In the genomic region with DNA sequence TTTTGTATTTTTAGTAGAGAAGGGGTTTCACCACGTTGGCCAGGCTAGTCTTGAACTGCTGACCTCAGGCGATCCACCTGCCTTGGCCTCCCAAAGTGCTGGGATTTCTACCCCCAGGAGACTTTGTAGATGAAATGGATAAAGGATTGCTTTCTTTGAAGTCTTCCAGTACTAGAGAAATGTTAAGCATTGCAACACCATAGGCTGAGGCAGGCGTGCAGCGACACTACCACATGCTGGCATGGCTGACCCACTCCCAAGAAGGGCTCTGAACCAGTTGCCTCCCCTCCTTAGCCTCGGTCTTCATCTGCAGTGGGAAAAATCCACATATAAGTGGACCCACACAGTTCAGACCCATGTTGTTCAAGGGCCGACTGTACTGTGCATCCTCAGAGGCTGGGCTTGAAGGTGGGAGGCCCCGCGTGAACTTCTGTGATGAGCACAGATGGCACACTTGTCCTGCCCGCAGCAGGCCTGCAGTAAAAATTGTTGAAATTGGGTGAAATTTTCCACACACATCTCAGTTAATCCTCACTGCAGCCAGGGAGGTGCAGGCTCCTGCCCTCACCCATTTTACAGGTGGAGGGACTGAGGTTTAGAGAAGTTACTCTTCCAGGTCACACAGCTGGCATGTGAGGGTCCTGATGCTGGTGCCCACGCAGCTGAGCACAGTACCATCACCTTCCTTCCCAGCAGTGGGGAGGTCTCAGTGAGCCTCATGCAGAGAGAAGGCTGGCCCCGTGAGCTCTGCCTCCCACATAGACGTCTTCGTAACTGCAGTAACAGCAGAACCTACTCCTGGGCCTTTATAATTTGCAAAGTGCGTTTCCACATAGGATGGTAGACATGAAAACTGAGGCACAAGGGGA, we compare ENCODE assay signal across 16 cellular contexts. TPM values are rescaled to one million over a fixed set of nuclear protein-coding genes. Genes with fewer than 3 reads are reported as not detected.
"Had no signal": no experiment of that assay in that cellular context is flagged by ENCODE, and none has a peak within 500 bp of the region (broad histone marks: within the 10 kb centered on the region; RNA-seq: fewer than 3 reads in every experiment).

No MANE protein-coding gene starts in this region.

- H3K36me3 Mint-ChIP-seq: activated CD8-positive, alpha-beta memory T cell treated with anti-CD3 and anti-CD28 coated beads, Interleukin-2, amount 10 ng/mL, durations not matched to agents 7 days and 5 days; naive thymus-derived CD4-positive, alpha-beta T cell had no signal

- H3K4me1 ChIP-seq: body of pancreas had no signal

- ATAC-seq: activated CD8-positive, alpha-beta memory T cell treated with anti-CD3 and anti-CD28 coated beads, Interleukin-2, amount 10 ng/mL, durations not matched to agents 7 days and 5 days; activated T-cell treated with anti-CD3 and anti-CD28 coated beads, Interleukin-2, amount 50 U/mL, for 72 hours; body of pancreas; naive thymus-derived CD4-positive, alpha-beta T cell had no signal

- H3K27ac ChIP-seq: body of pancreas had no signal

- H3K27me3 ChIP-seq: adrenal gland, body of pancreas, vagina had no signal

- H3K4me1 Mint-ChIP-seq: activated CD8-positive, alpha-beta memory T cell treated with anti-CD3 and anti-CD28 coated beads, Interleukin-2, amount 10 ng/mL, durations not matched to agents 7 days and 5 days; central memory CD8-positive, alpha-beta T cell had no signal

- H3K4me3 Mint-ChIP-seq: activated CD8-positive, alpha-beta memory T cell treated with anti-CD3 and anti-CD28 coated beads, Interleukin-2, amount 10 ng/mL, durations not matched to agents 7 days and 5 days; activated T-cell treated with anti-CD3 and anti-CD28 coated beads, Interleukin-2, amount 50 U/mL, for 72 hours; central memory CD8-positive, alpha-beta T cell; naive thymus-derived CD4-positive, alpha-beta T cell had no signal

- H3K36me3 ChIP-seq: adrenal gland, vagina had no signal

- H3K9me3 ChIP-seq: adrenal gland, body of pancreas, vagina had no signal

- H3K4me3 ChIP-seq: adrenal gland, body of pancreas, lung, vagina had no signal

- H3K27ac Mint-ChIP-seq: activated CD8-positive, alpha-beta memory T cell treated with anti-CD3 and anti-CD28 coated beads, Interleukin-2, amount 10 ng/mL, durations not matched to agents 7 days and 5 days; activated T-cell treated with anti-CD3 and anti-CD28 coated beads, Interleukin-2, amount 50 U/mL, for 72 hours; naive thymus-derived CD4-positive, alpha-beta T cell had no signal

- DNase-seq: activated CD4-positive, alpha-beta T cell treated with anti-CD3 and anti-CD28 coated beads for 1 hour; activated CD4-positive, alpha-beta T cell treated with anti-CD3 and anti-CD28 coated beads, Interleukin-2, amount 50 U/mL, for 48 hours; activated CD8-positive, alpha-beta memory T cell treated with anti-CD3 and anti-CD28 coated beads, Interleukin-2, amount 10 ng/mL, durations not matched to agents 7 days and 5 days; activated naive CD4-positive, alpha-beta T cell treated with Interleukin-2 at 50 U/mL for 16 hours; activated T-cell treated with anti-CD3 and anti-CD28 coated beads, Interleukin-2, amount 50 U/mL, for 72 hours; erythroblast; naive thymus-derived CD4-positive, alpha-beta T cell; nucleus accumbens; stimulated activated CD4-positive, alpha-beta T cell treated with anti-CD3 and anti-CD28 coated beads, Interleukin-4, amount 100 ng/mL, for 4 hours; T1000 had no signal

RNA-seq across cellular contexts. Expression of gene HTRA3, which starts 35.5 kb away (rescaled TPM):
- total RNA-seq: activated CD8-positive, alpha-beta memory T cell treated with anti-CD3 and anti-CD28 coated beads, Interleukin-2, amount 10 ng/mL, durations not matched to agents 7 days and 5 days; activated T-cell treated with anti-CD3 and anti-CD28 coated beads, Interleukin-2, amount 50 U/mL, for 72 hours; mononuclear cell; naive thymus-derived CD4-positive, alpha-beta T cell had no signal
- polyA plus RNA-seq: naive thymus-derived CD4-positive, alpha-beta T cell had no signal
